ENCODE assay signal across 8 cellular contexts in genomic region chr2:37585982-37586621, GRCh38.
DNase-seq lines count a peak whose midpoint lies in the region; ATAC-seq lines count a peak whose summit lies in the region.

No MANE protein-coding gene starts in this region.

- peaks cover 83 to 92% (median 92%) of the 10 kb centered on the region in 3 donors for H3K4me1 Mint-ChIP-seq in T-cell

- ATAC-seq in T-cell (replicated peaks in 1 of 4) = peak; percentile 89 to 95 (median 93)

- in situ Hi-C loops in ACHN (cut with HindIII; ENCODE audit: low pct_ligation_motif_present, low pct_unique_long_range_greater_than_20kb, low sequenced_read_pairs) = no loop called here

- H3K9me3 Mint-ChIP-seq in T-cell = no peaks in the 10 kb centered on the region

- POLR2A ChIA-PET in T-cell (lab: Charles Lee) = interaction anchor here in 1 of 2 donors (0.6 to 1.8 kb wide), 3 partner anchors 14 to 285 kb away, joined by 3 to 8 read pairs (median 4); no protein-coding TSS in a partner anchor

- peak; percentile 85 for DNase-seq in ACHN
- DNase-seq in HCEC 1CT = peak; percentile 97
- peak; percentile 34 to 78 (median 65) for DNase-seq in T-cell
- DNase-seq in amniotic epithelial cell (ENCODE audit: low read depth) = peak; percentile 95
- DNase-seq in kidney tubule cell (ENCODE audit: low spot score) = peak; percentile 86
- DNase-seq in stimulated activated CD8-positive, alpha-beta memory T cell treated with anti-CD3 and anti-CD28 coated beads, Interleukin-12 subunit alpha, Interleukin-12 subunit beta, amount 100 ng/mL, for 4 hours (ENCODE audit: low read depth) = peak; percentile 51
- DNase-seq in NK-92 treated with Interleukin-12 subunit alpha and Interleukin-12 subunit beta, amount 100 ng/mL, for 24 hours (lab: John Stamatoyannopoulos, UW) = no peak
- no peak for DNase-seq in NCI-H2227 (lab: John Stamatoyannopoulos, UW; ENCODE audit: unreplicated experiment)

- peak overlapping the region; percentile 59 to 72 (median 63) for H3K4me3 Mint-ChIP-seq in T-cell

- CTCF ChIA-PET in T-cell (lab: Charles Lee) = interaction anchor here in 1 of 2 donors (0.9 to 1.3 kb wide), 3 partner anchors 14 to 62 kb away, joined by 4 to 7 read pairs (median 5); no protein-coding TSS in a partner anchor

- peak overlapping the region; percentile 93 to 98 for H3K27ac Mint-ChIP-seq in T-cell

- no peaks in the 10 kb centered on the region for H3K36me3 Mint-ChIP-seq in T-cell

- H3K27me3 Mint-ChIP-seq in T-cell = no peaks in the 10 kb centered on the region

Comparison
In these comparisons a context has a peak if more than half of its experiments do, and no peak if none do; other contexts are left out.
1. DNase-seq: peak in ACHN (single experiment), HCEC 1CT (single experiment), T-cell (34 of 34), amniotic epithelial cell (single experiment), kidney tubule cell (single experiment) and stimulated activated CD8-positive, alpha-beta memory T cell treated with anti-CD3 and anti-CD28 coated beads, Interleukin-12 subunit alpha, Interleukin-12 subunit beta, amount 100 ng/mL, for 4 hours (single experiment); none in NK-92 treated with Interleukin-12 subunit alpha and Interleukin-12 subunit beta, amount 100 ng/mL, for 24 hours (single experiment) and NCI-H2227 (single experiment).